In the genomic region with DNA sequence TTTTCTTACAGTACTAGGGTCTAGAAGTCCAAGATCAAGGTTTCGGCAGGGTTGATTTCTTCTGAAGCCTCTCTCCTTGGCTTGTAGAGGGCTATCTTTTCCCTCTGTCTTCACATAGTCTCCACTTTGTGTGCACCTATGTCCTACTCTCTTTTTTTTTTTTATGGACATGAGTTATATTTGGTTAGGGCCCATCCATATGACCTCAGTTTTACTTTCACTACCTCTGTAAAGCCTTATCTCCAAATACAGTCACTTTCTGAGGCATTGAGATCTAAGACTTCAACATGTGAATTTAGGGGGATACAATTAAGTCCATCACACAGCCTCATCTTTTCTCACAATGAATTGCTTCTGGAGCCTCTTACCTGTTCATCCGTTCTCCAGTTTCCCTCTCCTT, we compare ENCODE assay signal across 9 cellular contexts. TPM values are rescaled to one million over a fixed set of nuclear protein-coding genes. Genes with fewer than 3 reads are reported as not detected.
"Had no signal": no experiment of that assay in that cellular context is flagged by ENCODE, and none has a peak within 500 bp of the region (broad histone marks: within the 10 kb centered on the region; RNA-seq: fewer than 3 reads in every experiment).

No MANE protein-coding gene starts in this region.

- DNase-seq: GDM1, GF-D8 had no signal

- ATAC-seq: GM12878 had no signal

- H3K4me3 ChIP-seq: GM12878 had no signal

- FAIRE-seq: G401.6, GM12878, GM12891, GM12892, GM18507, GM19239 had no signal

RNA-seq across cellular contexts. Expression of a gene that starts 5.8 kb away (rescaled TPM):
- total RNA-seq: G401 had no signal

RNA-seq across cellular contexts. Expression of a gene that starts 57.0 kb away (rescaled TPM):
- total RNA-seq: G401, GM12878 had no signal
- polyA plus RNA-seq: GM12878 had no signal
